ENCODE assay signal across 21 cellular contexts in the genomic region with DNA sequence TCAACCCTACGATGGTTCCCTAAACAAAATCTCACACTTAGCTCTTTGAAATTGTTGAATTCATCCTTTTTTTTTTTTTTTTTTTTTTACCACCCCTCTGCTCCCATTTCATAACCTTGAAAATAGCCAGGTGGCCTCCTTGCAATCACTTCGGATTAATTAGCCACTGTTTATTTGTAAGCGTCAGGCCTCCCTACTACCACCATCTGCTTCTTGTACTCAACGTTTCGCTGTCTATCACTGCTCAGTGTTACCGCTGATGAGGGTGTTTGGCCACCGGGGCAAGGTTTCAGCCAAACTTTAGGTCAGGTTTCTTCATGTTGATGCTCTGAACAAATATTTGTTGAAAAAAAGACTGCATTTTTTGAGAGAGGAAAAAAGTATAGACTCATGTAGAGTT.
"Had no signal": no experiment of that assay in that cellular context is flagged by ENCODE, and none has a peak within 500 bp of the region (broad histone marks: within the 10 kb centered on the region; RNA-seq: fewer than 3 reads in every experiment).

No MANE protein-coding gene starts in this region.

- H3K36me3 ChIP-seq: cardiac muscle cell, pancreas, right atrium auricular region, upper lobe of right lung had no signal

- H3K4me3 ChIP-seq: cardiac muscle cell, pancreas, psoas muscle, right atrium auricular region, upper lobe of right lung had no signal

- DNase-seq: activated CD4-positive, alpha-beta T cell treated with anti-CD3 and anti-CD28 coated beads, Interleukin-2, amount 10 ng/mL, durations not matched to agents 24 days and 14 days; activated CD8-positive, alpha-beta memory T cell treated with anti-CD3 and anti-CD28 coated beads, Interleukin-2, amount 10 ng/mL, durations not matched to agents 7 days and 5 days; activated CD8-positive, alpha-beta T cell treated with anti-CD3 and anti-CD28 coated beads for 36 hours; activated effector memory CD4-positive, alpha-beta T cell treated with anti-CD3 and anti-CD28 coated beads, Interleukin-2, amount 50 U/mL, for 16 hours; activated naive CD4-positive, alpha-beta T cell treated with anti-CD3 and anti-CD28 coated beads, Interleukin-2, amount 10 ng/mL, durations not matched to agents 7 days and 5 days; activated T-cell treated with anti-CD3 and anti-CD28 coated beads for 4 hours; amygdala; effector memory CD4-positive, alpha-beta T cell; head of caudate nucleus; hypothalamus; left ventricle myocardium superior; nephron progenitor cell; pancreas; psoas muscle; stimulated activated CD4-positive, alpha-beta T cell treated with anti-CD3 and anti-CD28 coated beads, Interleukin-4, amount 100 ng/mL, for 4 hours; stimulated activated naive CD8-positive, alpha-beta T cell treated with anti-CD3 and anti-CD28 coated beads, Interleukin-15, Interleukin-2, amounts not matched to agents 100 U/mL and 50 U/mL, for 24 hours; upper lobe of right lung had no signal

- H3K4me1 ChIP-seq: pancreas, psoas muscle, right atrium auricular region, upper lobe of right lung had no signal

- H3K27me3 ChIP-seq: cardiac muscle cell, pancreas, right atrium auricular region, upper lobe of right lung had no signal

- ATAC-seq: activated CD4-positive, CD25-positive, alpha-beta regulatory T cell treated with anti-CD3 and anti-CD28 coated beads, Interleukin-2, amount 50 U/mL, for 24 hours; activated CD8-positive, alpha-beta memory T cell treated with anti-CD3 and anti-CD28 coated beads, Interleukin-2, amount 10 ng/mL, durations not matched to agents 7 days and 5 days; activated CD8-positive, alpha-beta T cell treated with anti-CD3 and anti-CD28 coated beads for 36 hours; esophagus mucosa; left ventricle myocardium superior; pancreas; psoas muscle; stimulated activated naive CD8-positive, alpha-beta T cell treated with anti-CD3 and anti-CD28 coated beads, Interleukin-15, Interleukin-2, amounts not matched to agents 100 U/mL and 50 U/mL, for 24 hours; upper lobe of right lung had no signal

- H3K27ac ChIP-seq: cardiac muscle cell, pancreas, psoas muscle, right atrium auricular region, upper lobe of right lung had no signal
